Comparison of ENCODE assay signal across 11 cellular contexts in the genomic region with DNA sequence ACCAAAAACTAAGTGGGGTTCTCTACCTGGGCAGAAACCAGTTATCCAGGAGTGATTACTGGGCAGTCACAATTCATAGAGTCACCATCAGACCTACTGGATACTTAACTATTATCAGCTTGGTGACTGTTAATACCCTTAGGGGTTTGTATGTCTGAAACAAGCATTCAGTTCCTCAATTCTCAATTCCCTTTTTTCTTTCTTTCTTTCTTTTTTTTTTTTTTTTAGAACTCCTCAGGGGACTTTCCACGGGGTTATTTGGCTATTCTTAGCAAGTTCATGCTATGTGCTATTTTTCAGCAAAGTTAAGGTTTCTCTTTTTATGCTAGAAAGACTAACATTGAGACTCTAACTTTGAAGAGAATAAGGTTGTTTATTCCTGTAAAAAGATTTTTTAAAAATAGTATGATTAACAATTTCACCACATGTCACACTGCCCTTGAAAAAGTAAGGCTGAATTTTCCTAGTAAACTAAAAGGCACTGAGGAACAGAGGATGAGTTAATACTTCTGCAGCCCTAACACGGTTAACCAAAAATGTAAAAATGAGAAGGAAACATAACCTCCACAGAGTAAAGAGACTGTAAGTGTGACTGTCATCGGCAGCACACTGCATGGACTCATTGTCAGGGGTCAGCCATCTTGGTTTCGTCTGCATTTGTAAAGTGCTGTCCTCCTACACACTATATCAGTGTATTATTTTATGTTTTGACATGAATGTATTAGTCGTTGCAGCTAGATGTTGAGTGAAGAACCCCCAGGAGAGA.
A peak's percentile ranks its signal among the peaks of the same experiment; 100 is the strongest.
DNase-seq lines count a peak whose midpoint lies in the region; ATAC-seq and TF ChIP-seq lines count a peak whose summit lies in the region.
"Had no signal": no experiment of that assay in that cellular context is flagged by ENCODE, and none has a peak within 500 bp of the region (broad histone marks: within the 10 kb centered on the region; RNA-seq: fewer than 3 reads in every experiment).

No MANE protein-coding gene starts in this region.

- H3K27me3 ChIP-seq in naive thymus-derived CD4-positive, alpha-beta T cell (ENCODE audit: control insufficient read depth in 2 of 2, insufficient read depth in 2 of 2, low read length in 2 of 2): no peaks in the 10 kb centered on the region
- H3K27me3 ChIP-seq in breast epithelium (no peaks in the 10 kb centered on the region), adrenal gland (no peaks in the 10 kb centered on the region)
- H3K27me3 ChIP-seq: transverse colon had no signal

- no peaks in the 10 kb centered on the region for H3K9me3 ChIP-seq in naive thymus-derived CD4-positive, alpha-beta T cell (ENCODE audit: control insufficient read depth in 2 of 3, low read length in 3 of 3)
- H3K9me3 ChIP-seq in breast epithelium (no peaks in the 10 kb centered on the region), adrenal gland (replicated peaks in 1 of 3) (no peaks in the 10 kb centered on the region)
- H3K9me3 ChIP-seq: transverse colon had no signal

- CTCF ChIA-PET in naive thymus-derived CD4-positive, alpha-beta T cell (lab: Charles Lee): no interaction called here

- DNase-seq in naive thymus-derived CD4-positive, alpha-beta T cell: no peak
- no peak for DNase-seq in breast epithelium (ENCODE audit: low spot score in 2 of 2)
- no peak for DNase-seq in adrenal gland
- no peak for DNase-seq in occipital lobe (lab: John Stamatoyannopoulos, UW)
- DNase-seq: activated CD4-positive, alpha-beta T cell treated with anti-CD3 and anti-CD28 coated beads, Interleukin-2, amount 10 ng/mL, durations not matched to agents 7 days and 5 days; IMR-90; transverse colon had no signal

- H3K36me3 Mint-ChIP-seq in naive thymus-derived CD4-positive, alpha-beta T cell: no peaks in the 10 kb centered on the region
- H3K36me3 Mint-ChIP-seq: mesothelial cell of epicardium had no signal

- H3K4me3 Mint-ChIP-seq in naive thymus-derived CD4-positive, alpha-beta T cell: no peak overlapping the region
- H3K4me3 Mint-ChIP-seq: activated CD4-positive, alpha-beta T cell treated with anti-CD3 and anti-CD28 coated beads, Interleukin-2, amount 10 ng/mL, durations not matched to agents 7 days and 5 days; mesothelial cell of epicardium had no signal

- H3K9me3 Mint-ChIP-seq in naive thymus-derived CD4-positive, alpha-beta T cell: peaks cover 0 to 2% (median 0%) of the 10 kb centered on the region in 11 donors
- H3K9me3 Mint-ChIP-seq: activated CD4-positive, alpha-beta T cell treated with anti-CD3 and anti-CD28 coated beads, Interleukin-2, amount 10 ng/mL, durations not matched to agents 7 days and 5 days had no signal

- WGBS in adrenal gland, 4 donors: 50 to 62% (median 55%) methylated on average over 5 of the region's 5 CpGs

- H3K27ac ChIP-seq in naive thymus-derived CD4-positive, alpha-beta T cell (ENCODE audit: low read depth, low read length): no peak overlapping the region
- no peak overlapping the region for H3K27ac ChIP-seq in breast epithelium
- H3K27ac ChIP-seq in adrenal gland: no peak overlapping the region

- TF ChIP-seq CTCF in breast epithelium (IDR thresholded peaks at IDR 0.05) (no peak), adrenal gland (IDR thresholded peaks at IDR 0.05) (no peak)

- TF ChIP-seq POLR2A in breast epithelium (IDR thresholded peaks at IDR 0.05): no peak
- no peak for TF ChIP-seq POLR2A in adrenal gland (IDR thresholded peaks at IDR 0.05)

- no peaks in the 10 kb centered on the region for H3K4me1 ChIP-seq in naive thymus-derived CD4-positive, alpha-beta T cell (ENCODE audit: control insufficient read depth in 2 of 2, insufficient read depth in 2 of 2, low read length in 2 of 2)
- H3K4me1 ChIP-seq in breast epithelium: no peaks in the 10 kb centered on the region
- no peaks in the 10 kb centered on the region for H3K4me1 ChIP-seq in adrenal gland (replicated peaks in 1 of 2)
- H3K4me1 ChIP-seq: transverse colon had no signal

- H3K4me1 Mint-ChIP-seq in naive thymus-derived CD4-positive, alpha-beta T cell: no peaks in the 10 kb centered on the region
- H3K4me1 Mint-ChIP-seq: activated CD4-positive, alpha-beta T cell treated with anti-CD3 and anti-CD28 coated beads, Interleukin-2, amount 10 ng/mL, durations not matched to agents 7 days and 5 days had no signal

- H3K27me3 Mint-ChIP-seq in naive thymus-derived CD4-positive, alpha-beta T cell: peaks cover 0 to 22% (median 9%) of the 10 kb centered on the region in 5 donors

- no peak overlapping the region for H3K4me3 ChIP-seq in naive thymus-derived CD4-positive, alpha-beta T cell (ENCODE audit: low read length)
- H3K4me3 ChIP-seq in breast epithelium (no peak overlapping the region), adrenal gland (no peak overlapping the region)
- H3K4me3 ChIP-seq: transverse colon had no signal

- POLR2A ChIA-PET in naive thymus-derived CD4-positive, alpha-beta T cell (lab: Charles Lee): no interaction called here

- intact Hi-C loops in naive thymus-derived CD4-positive, alpha-beta T cell (cut with micrococcal nuclease): no loop called here
- intact Hi-C loops in breast epithelium (cut with DNase I; ENCODE audit: low total_unique reads): loop anchor here (5.0 kb wide), 1 partner anchor 391 kb away; no protein-coding TSS in a partner anchor
- intact Hi-C loops in adrenal gland (cut with DNase I): no loop called here

- no peak overlapping the region for H3K27ac Mint-ChIP-seq in naive thymus-derived CD4-positive, alpha-beta T cell
- H3K27ac Mint-ChIP-seq: activated CD4-positive, alpha-beta T cell treated with anti-CD3 and anti-CD28 coated beads, Interleukin-2, amount 10 ng/mL, durations not matched to agents 7 days and 5 days; mesothelial cell of epicardium had no signal

- H3K36me3 ChIP-seq in naive thymus-derived CD4-positive, alpha-beta T cell (ENCODE audit: control insufficient read depth in 2 of 3, insufficient read depth in 3 of 3, low read length in 3 of 3): no peaks in the 10 kb centered on the region
- H3K36me3 ChIP-seq in breast epithelium (no peaks in the 10 kb centered on the region), adrenal gland (replicated peaks in 1 of 2) (no peaks in the 10 kb centered on the region)
- H3K36me3 ChIP-seq: transverse colon had no signal

- ATAC-seq in GM19023 (IDR thresholded peaks at IDR 0.05; ENCODE audit: unreplicated experiment): peak; percentile 77
- ATAC-seq in HG02623 (IDR thresholded peaks at IDR 0.05; ENCODE audit: unreplicated experiment): peak; percentile 81
- ATAC-seq in HG03521 (IDR thresholded peaks at IDR 0.05; ENCODE audit: unreplicated experiment): peak; percentile 76
- peak; percentile 32 for ATAC-seq in naive thymus-derived CD4-positive, alpha-beta T cell
